ENCODE assay signal across 15 cellular contexts in the genomic region with DNA sequence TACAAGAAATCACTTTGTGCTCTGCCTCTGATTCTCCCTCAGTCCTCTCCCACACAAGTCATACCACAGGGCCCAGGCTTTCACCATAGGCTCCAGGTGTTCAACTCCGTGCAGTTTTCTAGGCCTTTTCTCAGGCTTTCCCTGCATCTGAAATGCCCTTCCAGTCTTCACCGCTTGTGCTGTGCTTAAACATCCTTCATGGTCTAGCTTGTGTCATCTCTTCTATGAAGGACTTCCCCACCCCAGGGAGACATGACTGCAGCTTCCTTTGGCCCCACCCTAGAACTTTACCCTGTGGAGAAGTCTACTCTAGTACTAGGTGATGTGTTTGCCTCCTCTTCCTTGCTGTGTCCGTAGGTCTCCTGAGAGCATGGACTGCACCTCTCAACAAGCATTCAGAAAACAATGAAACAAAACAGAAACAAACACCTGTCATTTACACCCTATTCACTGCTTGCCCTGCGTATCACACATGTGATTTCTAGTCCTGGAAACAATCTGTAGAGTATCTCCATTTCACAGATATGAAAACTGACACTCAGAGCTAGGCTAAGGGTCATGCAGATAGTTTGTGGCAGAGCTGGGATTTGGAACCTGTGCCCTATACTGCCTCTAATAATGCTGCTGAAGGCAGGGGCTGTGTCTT. TPM values are rescaled to one million over a fixed set of nuclear protein-coding genes. Genes with fewer than 3 reads are reported as not detected.
DNase-seq lines count a peak whose midpoint lies in the region; ATAC-seq, FAIRE-seq and TF ChIP-seq lines count a peak whose summit lies in the region.
"Had no signal": no experiment of that assay in that cellular context is flagged by ENCODE, and none has a peak within 500 bp of the region (broad histone marks: within the 10 kb centered on the region; RNA-seq: fewer than 3 reads in every experiment).

No MANE protein-coding gene starts in this region.

- no peak overlapping the region for H3K4me3 ChIP-seq in K562

- CTCF ChIA-PET in K562 (lab: Yijun Ruan, JAX; ENCODE audit: low intra/inter-chr PET ratio) (no interaction called here), Calu3 (lab: Charles Lee) (no interaction called here)

- no peaks in the 10 kb centered on the region for H3K9me1 ChIP-seq in K562 (ENCODE audit: control insufficient read depth, insufficient read depth, low read length)

- ATAC-seq in activated naive CD4-positive, alpha-beta T cell treated with anti-CD3 and anti-CD28 coated beads, Interleukin-2, amount 50 U/mL, for 72 hours = peak; percentile 39 to 43
- ATAC-seq in GM19324 (IDR thresholded peaks at IDR 0.05; ENCODE audit: low FRiP score, unreplicated experiment) (peak; percentile 61), K562 (0 out of 3 replicates have a peak, but pooled peaks have one; percentile 19)

- DNase-seq in activated naive CD4-positive, alpha-beta T cell treated with anti-CD3 and anti-CD28 coated beads, Interleukin-2, amount 50 U/mL, for 72 hours (ENCODE audit: low spot score in 2 of 2) = no peak
- no peak for DNase-seq in activated naive CD4-positive, alpha-beta T cell treated with anti-CD3 and anti-CD28 coated beads, Interleukin-2, amount 50 U/mL, for 16 hours
- DNase-seq in K562 (ENCODE audit: extremely low read depth in 1 of 4, low spot score in 3 of 4) (no peak), NCI-H146 treated with DMSO at 0.1 percent for 48 hours (lab: John Stamatoyannopoulos, UW; ENCODE audit: unreplicated experiment) (no peak), C1 segment of cervical spinal cord (lab: John Stamatoyannopoulos, UW) (no peak), Calu3 (no peak)
- DNase-seq: CD8-positive, alpha-beta memory T cell; GDM1; NCI-H2029 treated with DMSO at 0.1 percent for 48 hours; NCI-H510A treated with DMSO at 0.1 percent for 48 hours; SW 1271 had no signal

- no peaks in the 10 kb centered on the region for H3K9me3 Mint-ChIP-seq in activated naive CD4-positive, alpha-beta T cell treated with anti-CD3 and anti-CD28 coated beads, Interleukin-2, amount 50 U/mL, for 72 hours
- no peaks in the 10 kb centered on the region for H3K9me3 Mint-ChIP-seq in Calu3 (ENCODE audit: low read depth, unreplicated experiment)
- H3K9me3 Mint-ChIP-seq: CD8-positive, alpha-beta memory T cell had no signal

- TF ChIP-seq EP300 in K562 (IDR thresholded peaks at IDR 0.05; ENCODE audit: low read length) = no peak

- TF ChIP-seq POLR2A in K562 (conservative IDR thresholded peaks at IDR 0.05) = no peak

- H3K36me3 ChIP-seq in K562 (ENCODE audit: control insufficient read depth, insufficient read depth, low read length) = no peaks in the 10 kb centered on the region
- H3K36me3 ChIP-seq: BE2C had no signal

- FAIRE-seq in K562 (lab: Jason Lieb, UNC) = no peak
- FAIRE-seq: GM12891, H1 had no signal

- in situ Hi-C loops in K562 (cut with MboI) = no loop called here

- no peaks in the 10 kb centered on the region for H3K4me1 Mint-ChIP-seq in Calu3 (ENCODE audit: low read depth, unreplicated experiment)

- no peaks in the 10 kb centered on the region for H3K36me3 Mint-ChIP-seq in activated naive CD4-positive, alpha-beta T cell treated with anti-CD3 and anti-CD28 coated beads, Interleukin-2, amount 50 U/mL, for 72 hours
- H3K36me3 Mint-ChIP-seq in Calu3 (ENCODE audit: insufficient read depth, unreplicated experiment) = no peaks in the 10 kb centered on the region

- no peak overlapping the region for H3K27ac ChIP-seq in K562 (ENCODE audit: extremely low read depth, low read depth, low read length)

- H3K9me3 ChIP-seq in K562 (replicated peaks; ENCODE audit: control insufficient read depth, insufficient read depth, low read depth, low read length) = no peaks in the 10 kb centered on the region
- H3K9me3 ChIP-seq: BE2C had no signal

- no peaks in the 10 kb centered on the region for H3K27me3 ChIP-seq in K562 (ENCODE audit: control insufficient read depth in 2 of 2, insufficient read depth in 2 of 2, low read length in 2 of 2)
- H3K27me3 ChIP-seq: BE2C had no signal

- no peaks in the 10 kb centered on the region for H3K4me1 ChIP-seq in K562 (replicated peaks in 1 of 2; ENCODE audit: control insufficient read depth in 2 of 2, insufficient read depth in 2 of 2, low read length in 2 of 2)
- H3K4me1 ChIP-seq: BE2C had no signal

- 26% methylated on average over 4 of the region's 4 CpGs for WGBS in K562 (ENCODE audit: insufficient coverage, low coverage, missing lambda C conversion rate)

- H2AFZ ChIP-seq in K562 (ENCODE audit: low read depth, low read length) = no peak overlapping the region

- intact Hi-C loops in K562 (cut with micrococcal nuclease) = no loop called here
- intact Hi-C loops in Calu3 (cut with micrococcal nuclease; ENCODE audit: unreplicated experiment) = no loop called here

- no peak overlapping the region for H3K9ac ChIP-seq in K562 (ENCODE audit: insufficient read depth in 1 of 2, low read depth in 2 of 2, low read length in 2 of 2)

- BruUV-seq in K562 (replicated peaks; lab: Mats Ljungman, UMichigan) (no TSS peak), Calu3 (replicated peaks; lab: Mats Ljungman, UMichigan) (no TSS peak)

- no peaks in the 10 kb centered on the region for H3K79me2 ChIP-seq in K562 (ENCODE audit: control insufficient read depth, insufficient read depth, low read length)

- no peak overlapping the region for H3K4me2 ChIP-seq in K562 (ENCODE audit: insufficient read depth, low read length)

- peaks cover 13% of the 10 kb centered on the region for H3K27me3 Mint-ChIP-seq in Calu3 (ENCODE audit: unreplicated experiment)

- no peak for TF ChIP-seq RAD21 in K562 (CRISPR knock-in tag; conservative IDR thresholded peaks at IDR 0.05 in 1 of 2, IDR thresholded peaks at IDR 0.05 in 1 of 2)

- POLR2A ChIA-PET in K562 (lab: Yijun Ruan, JAX) = no interaction called here

- no peak overlapping the region for H3K4me3 Mint-ChIP-seq in Calu3 (ENCODE audit: low read depth, unreplicated experiment)
- H3K4me3 Mint-ChIP-seq: CD8-positive, alpha-beta memory T cell had no signal

- TF ChIP-seq CTCF in K562 (IDR thresholded peaks at IDR 0.05 in 2 of 3, conservative IDR thresholded peaks at IDR 0.05 in 1 of 3; ENCODE audit: insufficient read depth in 2 of 3, low read depth in 1 of 3, low read length in 3 of 3) = no peak
- no peak for TF ChIP-seq CTCF in Calu3 (IDR thresholded peaks at IDR 0.05; ENCODE audit: unreplicated experiment)

- no peaks in the 10 kb centered on the region for H4K20me1 ChIP-seq in K562 (replicated peaks; ENCODE audit: control insufficient read depth, insufficient read depth, low read length)

- no peak overlapping the region for H3K27ac Mint-ChIP-seq in activated naive CD4-positive, alpha-beta T cell treated with anti-CD3 and anti-CD28 coated beads, Interleukin-2, amount 50 U/mL, for 72 hours
- H3K27ac Mint-ChIP-seq in Calu3 (ENCODE audit: unreplicated experiment) = no peak overlapping the region
- H3K27ac Mint-ChIP-seq: CD8-positive, alpha-beta memory T cell had no signal

TF ChIP-seq in K562, 482 proteins besides CTCF, POLR2A, EP300 and RAD21 (continues in another document):
- TF ChIP-seq, protein P1, sequence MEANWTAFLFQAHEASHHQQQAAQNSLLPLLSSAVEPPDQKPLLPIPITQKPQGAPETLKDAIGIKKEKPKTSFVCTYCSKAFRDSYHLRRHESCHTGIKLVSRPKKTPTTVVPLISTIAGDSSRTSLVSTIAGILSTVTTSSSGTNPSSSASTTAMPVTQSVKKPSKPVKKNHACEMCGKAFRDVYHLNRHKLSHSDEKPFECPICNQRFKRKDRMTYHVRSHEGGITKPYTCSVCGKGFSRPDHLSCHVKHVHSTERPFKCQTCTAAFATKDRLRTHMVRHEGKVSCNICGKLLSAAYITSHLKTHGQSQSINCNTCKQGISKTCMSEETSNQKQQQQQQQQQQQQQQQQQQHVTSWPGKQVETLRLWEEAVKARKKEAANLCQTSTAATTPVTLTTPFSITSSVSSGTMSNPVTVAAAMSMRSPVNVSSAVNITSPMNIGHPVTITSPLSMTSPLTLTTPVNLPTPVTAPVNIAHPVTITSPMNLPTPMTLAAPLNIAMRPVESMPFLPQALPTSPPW (CRISPR knock-in tag; IDR thresholded peaks at IDR 0.05) = no peak
- TF ChIP-seq OTX1 (CRISPR knock-in tag; IDR thresholded peaks at IDR 0.05) (no peak), KDM4B (IDR thresholded peaks at IDR 0.05; ENCODE audit: borderline replicate concordance in 2 of 2, low read depth in 1 of 2) (no peak), GABPA (tag; conservative IDR thresholded peaks at IDR 0.05; ENCODE audit: low read depth) (no peak), ZNF589 (CRISPR knock-in tag; IDR thresholded peaks at IDR 0.05; ENCODE audit: low read depth) (no peak), ZBED1 (IDR thresholded peaks at IDR 0.05) (no peak), ERF (CRISPR knock-in tag; IDR thresholded peaks at IDR 0.05) (no peak), STAT5B (CRISPR knock-in tag; IDR thresholded peaks at IDR 0.05) (no peak), GTF2A2 (tag; IDR thresholded peaks at IDR 0.05) (no peak)
- TF ChIP-seq, protein P2, sequence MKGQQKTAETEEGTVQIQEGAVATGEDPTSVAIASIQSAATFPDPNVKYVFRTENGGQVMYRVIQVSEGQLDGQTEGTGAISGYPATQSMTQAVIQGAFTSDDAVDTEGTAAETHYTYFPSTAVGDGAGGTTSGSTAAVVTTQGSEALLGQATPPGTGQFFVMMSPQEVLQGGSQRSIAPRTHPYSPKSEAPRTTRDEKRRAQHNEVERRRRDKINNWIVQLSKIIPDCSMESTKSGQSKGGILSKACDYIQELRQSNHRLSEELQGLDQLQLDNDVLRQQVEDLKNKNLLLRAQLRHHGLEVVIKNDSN (CRISPR knock-in tag; IDR thresholded peaks at IDR 0.05) = no peak

RNA-seq across cellular contexts. Expression of gene LEF1, which starts 22.7 kb away (rescaled TPM):
- total RNA-seq in activated naive CD4-positive, alpha-beta T cell treated with anti-CD3 and anti-CD28 coated beads, Interleukin-2, amount 50 U/mL, for 72 hours = 100 to 1,000 TPM; 205 to 291 TPM
- total RNA-seq in K562 (2011; cell fraction: chromatin; rRNA removed; ENCODE audit: low replicate concordance) = 78.7 and 97.3 TPM in 2 replicates
- total RNA-seq in K562 (2011; cell fraction: nucleolus; rRNA removed) = 31.2 and 41.5 TPM in 2 replicates
- total RNA-seq in K562 (2011; cell fraction: nucleoplasm; rRNA removed) = 48.7 and 60.6 TPM in 2 replicates
- total RNA-seq in K562 (2014; rRNA removed) = 22.3 and 23.5 TPM in 2 replicates
- total RNA-seq in K562 (2014; rRNA removed; fragmentation: Illumina TruSeq; extraction: Trizol) = 34.5 and 36.9 TPM in 2 replicates
- 26.5 and 27.5 TPM in 2 replicates for total RNA-seq in K562 (2015; rRNA removed; fragmentation: Illumina TruSeq; extraction: Trizol)
- total RNA-seq in K562 (2021) = 32.5 and 35.4 TPM in 2 replicates
- polyA plus RNA-seq in K562 (2011; rRNA removed) = 54.8 and 67.8 TPM in 2 replicates
- 68.7 and 85.9 TPM in 2 replicates for polyA plus RNA-seq in K562 (2011; cell fraction: cytosol; rRNA removed)
- 76.2 and 88.8 TPM in 2 replicates for polyA plus RNA-seq in K562 (2011; cell fraction: nucleus; rRNA removed)
- polyA plus RNA-seq in K562 (2012) = 26.1 and 29.4 TPM in 2 replicates
- polyA plus RNA-seq in K562 (2014; fragmentation: Illumina TruSeq; extraction: Trizol) = 60.7 and 81.1 TPM in 2 replicates
- 10 to 100 TPM; 15.1 to 17.2 TPM for polyA plus RNA-seq in K562 (2014; fragmentation: Nextera tagmentation; extraction: Ambion mirVana)
- 29.7 and 30.3 TPM in 2 replicates for polyA plus RNA-seq in K562 (2014; rRNA removed)
- polyA minus RNA-seq in K562 (2011; rRNA and poly(A)+ RNA removed) = 63.7 and 64.4 TPM in 2 replicates
- polyA minus RNA-seq in K562 (2011; cell fraction: cytosol; rRNA and poly(A)+ RNA removed) = 29.8 and 46.0 TPM in 2 replicates
- 42.4 and 53.4 TPM in 2 replicates for polyA minus RNA-seq in K562 (2011; cell fraction: nucleus; rRNA and poly(A)+ RNA removed)
- total RNA-seq in Calu3 (2022) = 0.42 TPM in 1 of 2 replicates, not detected in the other

Comparison
In these comparisons a context has a peak if more than half of its experiments do, and no peak if none do; other contexts are left out.
1. RNA of gene LEF1, which starts 22.7 kb away (total RNA-seq): 205 to 291 TPM in activated naive CD4-positive, alpha-beta T cell treated with anti-CD3 and anti-CD28 coated beads, Interleukin-2, amount 50 U/mL, for 72 hours and 22.3 to 97.3 TPM in K562; 0.42 TPM in Calu3; every median in the first group is over 10 times any median in the second.
2. Peak in every context shown above with its lines, with median percentiles within 50 percentile points of each other: ATAC-seq.